In the genomic region with DNA sequence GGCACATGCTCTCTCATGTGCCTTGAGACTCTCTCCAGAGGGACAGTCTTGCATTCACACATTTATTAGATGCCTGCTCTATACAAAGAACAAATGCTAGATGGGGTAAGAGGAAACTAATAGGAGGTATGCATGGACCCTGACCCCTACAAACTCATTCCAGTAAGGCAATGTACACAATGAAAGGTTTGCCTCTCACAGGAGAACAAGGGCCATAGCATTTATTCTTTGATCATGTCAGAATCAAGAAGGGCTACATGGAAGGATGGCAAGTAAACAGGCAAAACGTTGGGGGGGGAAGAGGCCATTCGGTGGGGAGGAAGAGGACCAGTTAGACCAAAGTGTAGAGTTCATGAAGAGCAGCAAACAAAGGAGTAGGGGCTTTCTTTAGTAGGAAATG, we compare ENCODE assay signal across 1 cellular context.
A peak's percentile ranks its signal among the peaks of the same experiment; 100 is the strongest.
TF ChIP-seq lines count a peak whose summit lies in the region.

No MANE protein-coding gene starts in this region.

TF ChIP-seq in HepG2, 621 proteins besides CTCF, POLR2A, EP300 and RAD21 (continued from another document):
- TF ChIP-seq, protein P1, sequence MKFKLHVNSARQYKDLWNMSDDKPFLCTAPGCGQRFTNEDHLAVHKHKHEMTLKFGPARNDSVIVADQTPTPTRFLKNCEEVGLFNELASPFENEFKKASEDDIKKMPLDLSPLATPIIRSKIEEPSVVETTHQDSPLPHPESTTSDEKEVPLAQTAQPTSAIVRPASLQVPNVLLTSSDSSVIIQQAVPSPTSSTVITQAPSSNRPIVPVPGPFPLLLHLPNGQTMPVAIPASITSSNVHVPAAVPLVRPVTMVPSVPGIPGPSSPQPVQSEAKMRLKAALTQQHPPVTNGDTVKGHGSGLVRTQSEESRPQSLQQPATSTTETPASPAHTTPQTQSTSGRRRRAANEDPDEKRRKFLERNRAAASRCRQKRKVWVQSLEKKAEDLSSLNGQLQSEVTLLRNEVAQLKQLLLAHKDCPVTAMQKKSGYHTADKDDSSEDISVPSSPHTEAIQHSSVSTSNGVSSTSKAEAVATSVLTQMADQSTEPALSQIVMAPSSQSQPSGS (CRISPR knock-in tag; IDR thresholded peaks at IDR 0.05) = no peak
- no peak for TF ChIP-seq ZFP36L2 (CRISPR knock-in tag; IDR thresholded peaks at IDR 0.05)
- TF ChIP-seq, protein P2, sequence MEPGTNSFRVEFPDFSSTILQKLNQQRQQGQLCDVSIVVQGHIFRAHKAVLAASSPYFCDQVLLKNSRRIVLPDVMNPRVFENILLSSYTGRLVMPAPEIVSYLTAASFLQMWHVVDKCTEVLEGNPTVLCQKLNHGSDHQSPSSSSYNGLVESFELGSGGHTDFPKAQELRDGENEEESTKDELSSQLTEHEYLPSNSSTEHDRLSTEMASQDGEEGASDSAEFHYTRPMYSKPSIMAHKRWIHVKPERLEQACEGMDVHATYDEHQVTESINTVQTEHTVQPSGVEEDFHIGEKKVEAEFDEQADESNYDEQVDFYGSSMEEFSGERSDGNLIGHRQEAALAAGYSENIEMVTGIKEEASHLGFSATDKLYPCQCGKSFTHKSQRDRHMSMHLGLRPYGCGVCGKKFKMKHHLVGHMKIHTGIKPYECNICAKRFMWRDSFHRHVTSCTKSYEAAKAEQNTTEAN (CRISPR knock-in tag; conservative IDR thresholded peaks at IDR 0.05) = no peak
- TF ChIP-seq ZC3H4 (CRISPR knock-in tag; IDR thresholded peaks at IDR 0.05; ENCODE audit: borderline replicate concordance) = no peak
- no peak for TF ChIP-seq ZNF550 (CRISPR knock-in tag; IDR thresholded peaks at IDR 0.05; ENCODE audit: borderline replicate concordance)
- TF ChIP-seq LCORL (IDR thresholded peaks at IDR 0.05) = no peak
- no peak for TF ChIP-seq LCORL (CRISPR knock-in tag; IDR thresholded peaks at IDR 0.05)
- TF ChIP-seq POLR2G (IDR thresholded peaks at IDR 0.05; ENCODE audit: low read depth, low read length) = no peak
- no peak for TF ChIP-seq ZNF468 (CRISPR knock-in tag; IDR thresholded peaks at IDR 0.05)
- TF ChIP-seq SYNCRIP (IDR thresholded peaks at IDR 0.05; ENCODE audit: insufficient read depth, low read depth, low read length) = no peak
- TF ChIP-seq ZNF552 (CRISPR knock-in tag; IDR thresholded peaks at IDR 0.05; ENCODE audit: borderline replicate concordance) = no peak
- TF ChIP-seq, protein P3, sequence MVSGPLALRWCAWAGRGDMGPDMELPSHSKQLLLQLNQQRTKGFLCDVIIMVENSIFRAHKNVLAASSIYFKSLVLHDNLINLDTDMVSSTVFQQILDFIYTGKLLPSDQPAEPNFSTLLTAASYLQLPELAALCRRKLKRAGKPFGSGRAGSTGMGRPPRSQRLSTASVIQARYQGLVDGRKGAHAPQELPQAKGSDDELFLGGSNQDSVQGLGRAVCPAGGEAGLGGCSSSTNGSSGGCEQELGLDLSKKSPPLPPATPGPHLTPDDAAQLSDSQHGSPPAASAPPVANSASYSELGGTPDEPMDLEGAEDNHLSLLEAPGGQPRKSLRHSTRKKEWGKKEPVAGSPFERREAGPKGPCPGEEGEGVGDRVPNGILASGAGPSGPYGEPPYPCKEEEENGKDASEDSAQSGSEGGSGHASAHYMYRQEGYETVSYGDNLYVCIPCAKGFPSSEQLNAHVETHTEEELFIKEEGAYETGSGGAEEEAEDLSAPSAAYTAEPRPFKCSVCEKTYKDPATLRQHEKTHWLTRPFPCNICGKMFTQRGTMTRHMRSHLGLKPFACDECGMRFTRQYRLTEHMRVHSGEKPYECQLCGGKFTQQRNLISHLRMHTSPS (CRISPR knock-in tag; IDR thresholded peaks at IDR 0.05; ENCODE audit: low read depth) = no peak
- TF ChIP-seq, protein P4, sequence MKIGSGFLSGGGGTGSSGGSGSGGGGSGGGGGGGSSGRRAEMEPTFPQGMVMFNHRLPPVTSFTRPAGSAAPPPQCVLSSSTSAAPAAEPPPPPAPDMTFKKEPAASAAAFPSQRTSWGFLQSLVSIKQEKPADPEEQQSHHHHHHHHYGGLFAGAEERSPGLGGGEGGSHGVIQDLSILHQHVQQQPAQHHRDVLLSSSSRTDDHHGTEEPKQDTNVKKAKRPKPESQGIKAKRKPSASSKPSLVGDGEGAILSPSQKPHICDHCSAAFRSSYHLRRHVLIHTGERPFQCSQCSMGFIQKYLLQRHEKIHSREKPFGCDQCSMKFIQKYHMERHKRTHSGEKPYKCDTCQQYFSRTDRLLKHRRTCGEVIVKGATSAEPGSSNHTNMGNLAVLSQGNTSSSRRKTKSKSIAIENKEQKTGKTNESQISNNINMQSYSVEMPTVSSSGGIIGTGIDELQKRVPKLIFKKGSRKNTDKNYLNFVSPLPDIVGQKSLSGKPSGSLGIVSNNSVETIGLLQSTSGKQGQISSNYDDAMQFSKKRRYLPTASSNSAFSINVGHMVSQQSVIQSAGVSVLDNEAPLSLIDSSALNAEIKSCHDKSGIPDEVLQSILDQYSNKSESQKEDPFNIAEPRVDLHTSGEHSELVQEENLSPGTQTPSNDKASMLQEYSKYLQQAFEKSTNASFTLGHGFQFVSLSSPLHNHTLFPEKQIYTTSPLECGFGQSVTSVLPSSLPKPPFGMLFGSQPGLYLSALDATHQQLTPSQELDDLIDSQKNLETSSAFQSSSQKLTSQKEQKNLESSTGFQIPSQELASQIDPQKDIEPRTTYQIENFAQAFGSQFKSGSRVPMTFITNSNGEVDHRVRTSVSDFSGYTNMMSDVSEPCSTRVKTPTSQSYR (CRISPR knock-in tag; IDR thresholded peaks at IDR 0.05; ENCODE audit: borderline replicate concordance) = 0 out of 2 replicates have a peak, but pooled peaks have one; percentile 8
- TF ChIP-seq, protein P5, sequence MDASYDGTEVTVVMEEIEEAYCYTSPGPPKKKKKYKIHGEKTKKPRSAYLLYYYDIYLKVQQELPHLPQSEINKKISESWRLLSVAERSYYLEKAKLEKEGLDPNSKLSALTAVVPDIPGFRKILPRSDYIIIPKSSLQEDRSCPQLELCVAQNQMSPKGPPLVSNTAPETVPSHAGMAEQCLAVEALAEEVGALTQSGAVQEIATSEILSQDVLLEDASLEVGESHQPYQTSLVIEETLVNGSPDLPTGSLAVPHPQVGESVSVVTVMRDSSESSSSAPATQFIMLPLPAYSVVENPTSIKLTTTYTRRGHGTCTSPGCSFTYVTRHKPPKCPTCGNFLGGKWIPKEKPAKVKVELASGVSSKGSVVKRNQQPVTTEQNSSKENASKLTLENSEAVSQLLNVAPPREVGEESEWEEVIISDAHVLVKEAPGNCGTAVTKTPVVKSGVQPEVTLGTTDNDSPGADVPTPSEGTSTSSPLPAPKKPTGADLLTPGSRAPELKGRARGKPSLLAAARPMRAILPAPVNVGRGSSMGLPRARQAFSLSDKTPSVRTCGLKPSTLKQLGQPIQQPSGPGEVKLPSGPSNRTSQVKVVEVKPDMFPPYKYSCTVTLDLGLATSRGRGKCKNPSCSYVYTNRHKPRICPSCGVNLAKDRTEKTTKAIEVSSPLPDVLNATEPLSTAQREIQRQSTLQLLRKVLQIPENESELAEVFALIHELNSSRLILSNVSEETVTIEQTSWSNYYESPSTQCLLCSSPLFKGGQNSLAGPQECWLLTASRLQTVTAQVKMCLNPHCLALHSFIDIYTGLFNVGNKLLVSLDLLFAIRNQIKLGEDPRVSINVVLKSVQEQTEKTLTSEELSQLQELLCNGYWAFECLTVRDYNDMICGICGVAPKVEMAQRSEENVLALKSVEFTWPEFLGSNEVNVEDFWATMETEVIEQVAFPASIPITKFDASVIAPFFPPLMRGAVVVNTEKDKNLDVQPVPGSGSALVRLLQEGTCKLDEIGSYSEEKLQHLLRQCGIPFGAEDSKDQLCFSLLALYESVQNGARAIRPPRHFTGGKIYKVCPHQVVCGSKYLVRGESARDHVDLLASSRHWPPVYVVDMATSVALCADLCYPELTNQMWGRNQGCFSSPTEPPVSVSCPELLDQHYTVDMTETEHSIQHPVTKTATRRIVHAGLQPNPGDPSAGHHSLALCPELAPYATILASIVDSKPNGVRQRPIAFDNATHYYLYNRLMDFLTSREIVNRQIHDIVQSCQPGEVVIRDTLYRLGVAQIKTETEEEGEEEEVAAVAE (CRISPR knock-in tag; IDR thresholded peaks at IDR 0.05; ENCODE audit: borderline replicate concordance) = no peak
- TF ChIP-seq, protein P6, sequence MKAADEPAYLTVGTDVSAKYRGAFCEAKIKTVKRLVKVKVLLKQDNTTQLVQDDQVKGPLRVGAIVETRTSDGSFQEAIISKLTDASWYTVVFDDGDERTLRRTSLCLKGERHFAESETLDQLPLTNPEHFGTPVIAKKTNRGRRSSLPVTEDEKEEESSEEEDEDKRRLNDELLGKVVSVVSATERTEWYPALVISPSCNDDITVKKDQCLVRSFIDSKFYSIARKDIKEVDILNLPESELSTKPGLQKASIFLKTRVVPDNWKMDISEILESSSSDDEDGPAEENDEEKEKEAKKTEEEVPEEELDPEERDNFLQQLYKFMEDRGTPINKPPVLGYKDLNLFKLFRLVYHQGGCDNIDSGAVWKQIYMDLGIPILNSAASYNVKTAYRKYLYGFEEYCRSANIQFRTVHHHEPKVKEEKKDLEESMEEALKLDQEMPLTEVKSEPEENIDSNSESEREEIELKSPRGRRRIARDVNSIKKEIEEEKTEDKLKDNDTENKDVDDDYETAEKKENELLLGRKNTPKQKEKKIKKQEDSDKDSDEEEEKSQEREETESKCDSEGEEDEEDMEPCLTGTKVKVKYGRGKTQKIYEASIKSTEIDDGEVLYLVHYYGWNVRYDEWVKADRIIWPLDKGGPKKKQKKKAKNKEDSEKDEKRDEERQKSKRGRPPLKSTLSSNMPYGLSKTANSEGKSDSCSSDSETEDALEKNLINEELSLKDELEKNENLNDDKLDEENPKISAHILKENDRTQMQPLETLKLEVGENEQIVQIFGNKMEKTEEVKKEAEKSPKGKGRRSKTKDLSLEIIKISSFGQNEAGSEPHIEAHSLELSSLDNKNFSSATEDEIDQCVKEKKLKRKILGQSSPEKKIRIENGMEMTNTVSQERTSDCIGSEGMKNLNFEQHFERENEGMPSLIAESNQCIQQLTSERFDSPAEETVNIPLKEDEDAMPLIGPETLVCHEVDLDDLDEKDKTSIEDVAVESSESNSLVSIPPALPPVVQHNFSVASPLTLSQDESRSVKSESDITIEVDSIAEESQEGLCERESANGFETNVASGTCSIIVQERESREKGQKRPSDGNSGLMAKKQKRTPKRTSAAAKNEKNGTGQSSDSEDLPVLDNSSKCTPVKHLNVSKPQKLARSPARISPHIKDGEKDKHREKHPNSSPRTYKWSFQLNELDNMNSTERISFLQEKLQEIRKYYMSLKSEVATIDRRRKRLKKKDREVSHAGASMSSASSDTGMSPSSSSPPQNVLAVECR (CRISPR knock-in tag; IDR thresholded peaks at IDR 0.05; ENCODE audit: borderline replicate concordance) = no peak
- peak; percentile 12; the same call in 1 of the 2 replicates for TF ChIP-seq RARA (CRISPR knock-in tag; IDR thresholded peaks at IDR 0.05)
- no peak for TF ChIP-seq KAT2B (IDR thresholded peaks at IDR 0.05; ENCODE audit: borderline replicate concordance, low read depth, low read length)
- TF ChIP-seq, protein P7, sequence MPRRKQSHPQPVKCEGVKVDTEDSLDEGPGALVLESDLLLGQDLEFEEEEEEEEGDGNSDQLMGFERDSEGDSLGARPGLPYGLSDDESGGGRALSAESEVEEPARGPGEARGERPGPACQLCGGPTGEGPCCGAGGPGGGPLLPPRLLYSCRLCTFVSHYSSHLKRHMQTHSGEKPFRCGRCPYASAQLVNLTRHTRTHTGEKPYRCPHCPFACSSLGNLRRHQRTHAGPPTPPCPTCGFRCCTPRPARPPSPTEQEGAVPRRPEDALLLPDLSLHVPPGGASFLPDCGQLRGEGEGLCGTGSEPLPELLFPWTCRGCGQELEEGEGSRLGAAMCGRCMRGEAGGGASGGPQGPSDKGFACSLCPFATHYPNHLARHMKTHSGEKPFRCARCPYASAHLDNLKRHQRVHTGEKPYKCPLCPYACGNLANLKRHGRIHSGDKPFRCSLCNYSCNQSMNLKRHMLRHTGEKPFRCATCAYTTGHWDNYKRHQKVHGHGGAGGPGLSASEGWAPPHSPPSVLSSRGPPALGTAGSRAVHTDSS (CRISPR knock-in tag; conservative IDR thresholded peaks at IDR 0.05) = no peak
- TF ChIP-seq ZMYM2 (CRISPR knock-in tag; IDR thresholded peaks at IDR 0.05) = no peak
- no peak for TF ChIP-seq ZBTB8A (CRISPR knock-in tag; IDR thresholded peaks at IDR 0.05; ENCODE audit: borderline replicate concordance, low read depth)
- TF ChIP-seq ZNF367 (CRISPR knock-in tag; IDR thresholded peaks at IDR 0.05; ENCODE audit: borderline replicate concordance) = no peak
- no peak for TF ChIP-seq NFYB (CRISPR knock-in tag; IDR thresholded peaks at IDR 0.05)
- TF ChIP-seq ZNF101 (CRISPR knock-in tag; IDR thresholded peaks at IDR 0.05; ENCODE audit: borderline replicate concordance, low read depth) = no peak
- TF ChIP-seq HNF4A (CRISPR knock-in tag; IDR thresholded peaks at IDR 0.05) = peak; percentile 71
- TF ChIP-seq KDM4B (CRISPR knock-in tag; IDR thresholded peaks at IDR 0.05) = no peak
- no peak for TF ChIP-seq SRF (IDR thresholded peaks at IDR 0.05; ENCODE audit: low read depth, low read length)
- no peak for TF ChIP-seq ZNF768 (CRISPR knock-in tag; IDR thresholded peaks at IDR 0.05)
- TF ChIP-seq, protein P8, sequence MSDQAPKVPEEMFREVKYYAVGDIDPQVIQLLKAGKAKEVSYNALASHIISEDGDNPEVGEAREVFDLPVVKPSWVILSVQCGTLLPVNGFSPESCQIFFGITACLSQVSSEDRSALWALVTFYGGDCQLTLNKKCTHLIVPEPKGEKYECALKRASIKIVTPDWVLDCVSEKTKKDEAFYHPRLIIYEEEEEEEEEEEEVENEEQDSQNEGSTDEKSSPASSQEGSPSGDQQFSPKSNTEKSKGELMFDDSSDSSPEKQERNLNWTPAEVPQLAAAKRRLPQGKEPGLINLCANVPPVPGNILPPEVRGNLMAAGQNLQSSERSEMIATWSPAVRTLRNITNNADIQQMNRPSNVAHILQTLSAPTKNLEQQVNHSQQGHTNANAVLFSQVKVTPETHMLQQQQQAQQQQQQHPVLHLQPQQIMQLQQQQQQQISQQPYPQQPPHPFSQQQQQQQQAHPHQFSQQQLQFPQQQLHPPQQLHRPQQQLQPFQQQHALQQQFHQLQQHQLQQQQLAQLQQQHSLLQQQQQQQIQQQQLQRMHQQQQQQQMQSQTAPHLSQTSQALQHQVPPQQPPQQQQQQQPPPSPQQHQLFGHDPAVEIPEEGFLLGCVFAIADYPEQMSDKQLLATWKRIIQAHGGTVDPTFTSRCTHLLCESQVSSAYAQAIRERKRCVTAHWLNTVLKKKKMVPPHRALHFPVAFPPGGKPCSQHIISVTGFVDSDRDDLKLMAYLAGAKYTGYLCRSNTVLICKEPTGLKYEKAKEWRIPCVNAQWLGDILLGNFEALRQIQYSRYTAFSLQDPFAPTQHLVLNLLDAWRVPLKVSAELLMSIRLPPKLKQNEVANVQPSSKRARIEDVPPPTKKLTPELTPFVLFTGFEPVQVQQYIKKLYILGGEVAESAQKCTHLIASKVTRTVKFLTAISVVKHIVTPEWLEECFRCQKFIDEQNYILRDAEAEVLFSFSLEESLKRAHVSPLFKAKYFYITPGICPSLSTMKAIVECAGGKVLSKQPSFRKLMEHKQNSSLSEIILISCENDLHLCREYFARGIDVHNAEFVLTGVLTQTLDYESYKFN (CRISPR knock-in tag; conservative IDR thresholded peaks at IDR 0.05) = peak; percentile 62
- no peak for TF ChIP-seq RBM22 (optimal IDR thresholded peaks at IDR 0.05; ENCODE audit: low read length)
- TF ChIP-seq ZNF260 (CRISPR knock-in tag; IDR thresholded peaks at IDR 0.05; ENCODE audit: borderline replicate concordance, low read depth) = no peak
- TF ChIP-seq ZNF225 (CRISPR knock-in tag; IDR thresholded peaks at IDR 0.05) = no peak
